23 cellular contexts compared by ENCODE assay signal in genomic region chr2:110804433-110804832, GRCh38.
DNase-seq lines count a peak whose midpoint lies in the region; ATAC-seq, FAIRE-seq and TF ChIP-seq lines count a peak whose summit lies in the region.
"Had no signal": no experiment of that assay in that cellular context is flagged by ENCODE, and none has a peak within 500 bp of the region (broad histone marks: within the 10 kb centered on the region; RNA-seq: fewer than 3 reads in every experiment).

No MANE protein-coding gene starts in this region.

- peak; percentile 89 for FAIRE-seq in GM12892 (lab: Jason Lieb, UNC)
- FAIRE-seq: HTR-8/SVneo had no signal

- no peak for TF ChIP-seq POLR2A in GM12892 (IDR thresholded peaks at IDR 0.05; ENCODE audit: low read depth, low read length)
- TF ChIP-seq POLR2A in testis (IDR thresholded peaks at IDR 0.05): no peak

- peaks cover 17% of the 10 kb centered on the region for H3K4me1 Mint-ChIP-seq in activated CD4-positive, alpha-beta T cell treated with anti-CD3 and anti-CD28 coated beads, Interleukin-2, amount 10 ng/mL, durations not matched to agents 24 days and 14 days
- H3K4me1 Mint-ChIP-seq in activated T-helper 17 cell treated with anti-CD3 and anti-CD28 coated beads, Interleukin-2, amount 50 U/mL, for 72 hours: peaks cover 16% of the 10 kb centered on the region
- H3K4me1 Mint-ChIP-seq in stimulated activated naive B cell treated with anti-CD40 and anti-IgM and Interleukin-4, amounts not matched to agents 10 μg/mL and 1 μg/mL and 100 μg/mL, for 72 hours: peaks cover 40 to 45% of the 10 kb centered on the region in 2 donors

- peaks cover 8% of the 10 kb centered on the region for H3K9me3 Mint-ChIP-seq in activated CD4-positive, alpha-beta T cell treated with anti-CD3 and anti-CD28 coated beads, Interleukin-2, amount 10 ng/mL, durations not matched to agents 24 days and 14 days
- H3K9me3 Mint-ChIP-seq in activated T-helper 17 cell treated with anti-CD3 and anti-CD28 coated beads, Interleukin-2, amount 50 U/mL, for 72 hours: no peaks in the 10 kb centered on the region
- H3K9me3 Mint-ChIP-seq in stimulated activated naive B cell treated with anti-CD40 and anti-IgM and Interleukin-4, amounts not matched to agents 10 μg/mL and 1 μg/mL and 100 μg/mL, for 72 hours: peaks cover 3 to 8% of the 10 kb centered on the region in 2 donors

- H3K9me3 ChIP-seq in testis: no peaks in the 10 kb centered on the region
- H3K9me3 ChIP-seq: BE2C, Peyer's patch had no signal

- H3K4me3 Mint-ChIP-seq in activated CD4-positive, alpha-beta T cell treated with anti-CD3 and anti-CD28 coated beads, Interleukin-2, amount 10 ng/mL, durations not matched to agents 24 days and 14 days: peak overlapping the region; percentile 12
- H3K4me3 Mint-ChIP-seq in activated T-helper 17 cell treated with anti-CD3 and anti-CD28 coated beads, Interleukin-2, amount 50 U/mL, for 72 hours: peak overlapping the region; percentile 66
- H3K4me3 Mint-ChIP-seq in stimulated activated naive B cell treated with anti-CD40 and anti-IgM and Interleukin-4, amounts not matched to agents 10 μg/mL and 1 μg/mL and 100 μg/mL, for 72 hours: peak overlapping the region; percentile 52 to 68
- H3K4me3 Mint-ChIP-seq: CD4-positive, alpha-beta T cell; GM23338 had no signal

- no peaks in the 10 kb centered on the region for H3K36me3 ChIP-seq in testis (ENCODE audit: low read depth, missing control alignments)
- H3K36me3 ChIP-seq: BE2C, HAP-1, Peyer's patch had no signal

- peaks cover 1% of the 10 kb centered on the region for H3K36me3 Mint-ChIP-seq in activated CD4-positive, alpha-beta T cell treated with anti-CD3 and anti-CD28 coated beads, Interleukin-2, amount 10 ng/mL, durations not matched to agents 24 days and 14 days (ENCODE audit: low read depth)
- H3K36me3 Mint-ChIP-seq in activated T-helper 17 cell treated with anti-CD3 and anti-CD28 coated beads, Interleukin-2, amount 50 U/mL, for 72 hours (ENCODE audit: low read depth): no peaks in the 10 kb centered on the region
- H3K36me3 Mint-ChIP-seq in stimulated activated naive B cell treated with anti-CD40 and anti-IgM and Interleukin-4, amounts not matched to agents 10 μg/mL and 1 μg/mL and 100 μg/mL, for 72 hours: peaks cover 1 to 3% of the 10 kb centered on the region in 2 donors

- ATAC-seq in activated T-helper 17 cell treated with anti-CD3 and anti-CD28 coated beads, Interleukin-2, amount 50 U/mL, for 72 hours (replicated peaks): no peak
- ATAC-seq in stimulated activated naive B cell treated with anti-CD40 and anti-IgM and Interleukin-4, amounts not matched to agents 10 μg/mL and 1 μg/mL and 100 μg/mL, for 72 hours (replicated peaks): no peak
- ATAC-seq: GM23338 had no signal

- WGBS in testis, 2 donors: 90 to 92% methylated on average over 3 of the region's 3 CpGs

- H3K4me3 ChIP-seq in testis: no peak overlapping the region
- H3K4me3 ChIP-seq: GM23338, HAP-1, Peyer's patch had no signal

- peaks cover 58% of the 10 kb centered on the region for H3K27me3 Mint-ChIP-seq in activated CD4-positive, alpha-beta T cell treated with anti-CD3 and anti-CD28 coated beads, Interleukin-2, amount 10 ng/mL, durations not matched to agents 24 days and 14 days
- H3K27me3 Mint-ChIP-seq in activated T-helper 17 cell treated with anti-CD3 and anti-CD28 coated beads, Interleukin-2, amount 50 U/mL, for 72 hours: peaks cover 21% of the 10 kb centered on the region
- H3K27me3 Mint-ChIP-seq in stimulated activated naive B cell treated with anti-CD40 and anti-IgM and Interleukin-4, amounts not matched to agents 10 μg/mL and 1 μg/mL and 100 μg/mL, for 72 hours: peaks cover 45 to 64% of the 10 kb centered on the region in 2 donors

- no peak overlapping the region for H3K27ac ChIP-seq in testis
- H3K27ac ChIP-seq: KMS-11, Peyer's patch had no signal

- intact Hi-C loops in activated CD4-positive, alpha-beta T cell treated with anti-CD3 and anti-CD28 coated beads, Interleukin-2, amount 10 ng/mL, durations not matched to agents 24 days and 14 days (cut with micrococcal nuclease): loop anchor here (2.0 to 10.0 kb wide), 4 partner anchors 56 to 400 kb away; no protein-coding TSS in a partner anchor
- intact Hi-C loops in testis (cut with DNase I; ENCODE audit: low total_unique reads): no loop called here

- no peak overlapping the region for H3K27ac Mint-ChIP-seq in activated CD4-positive, alpha-beta T cell treated with anti-CD3 and anti-CD28 coated beads, Interleukin-2, amount 10 ng/mL, durations not matched to agents 24 days and 14 days
- peak overlapping the region; percentile 78 for H3K27ac Mint-ChIP-seq in activated T-helper 17 cell treated with anti-CD3 and anti-CD28 coated beads, Interleukin-2, amount 50 U/mL, for 72 hours
- H3K27ac Mint-ChIP-seq in stimulated activated naive B cell treated with anti-CD40 and anti-IgM and Interleukin-4, amounts not matched to agents 10 μg/mL and 1 μg/mL and 100 μg/mL, for 72 hours: no peak overlapping the region
- H3K27ac Mint-ChIP-seq: CD4-positive, alpha-beta T cell; GM23338 had no signal

- TF ChIP-seq CTCF in testis (IDR thresholded peaks at IDR 0.05): no peak

- no peaks in the 10 kb centered on the region for H3K27me3 ChIP-seq in testis
- H3K27me3 ChIP-seq: BE2C, Peyer's patch had no signal

- H3K4me1 ChIP-seq in testis: no peaks in the 10 kb centered on the region
- H3K4me1 ChIP-seq: BE2C, HAP-1, Peyer's patch had no signal

- no peak for DNase-seq in activated CD4-positive, alpha-beta T cell treated with anti-CD3 and anti-CD28 coated beads, Interleukin-2, amount 10 ng/mL, durations not matched to agents 24 days and 14 days
- DNase-seq in activated CD4-positive, alpha-beta T cell treated with anti-CD3 and anti-CD28 coated beads, Interleukin-2, amount 50 U/mL, for 1 hour: no peak
- DNase-seq in GM12892 (ENCODE audit: insufficient read length): no peak
- DNase-seq in stimulated activated naive B cell treated with anti-CD40 and anti-IgM and Interleukin-4, amounts not matched to agents 10 μg/mL and 1 μg/mL and 100 μg/mL, for 72 hours: no peak
- DNase-seq in testis: no peak
- no peak for DNase-seq in NCI-H187 (lab: John Stamatoyannopoulos, UW)
- DNase-seq: 8988T, BE2C, COR-L47, DMS79, NCI-H1105, NCI-H146, NCI-H2029 treated with DMSO at 0.1 percent for 48 hours, NCI-H345, NCI-H524 treated with DMSO at 0.1 percent for 48 hours, NCI-H82 had no signal

Comparison
In these comparisons a context has a peak if more than half of its experiments do, and no peak if none do; other contexts are left out.
1. H3K4me3 Mint-ChIP-seq: peak in every context shown above with its lines; median percentile 66 in activated T-helper 17 cell treated with anti-CD3 and anti-CD28 coated beads, Interleukin-2, amount 50 U/mL, for 72 hours; 60 in stimulated activated naive B cell treated with anti-CD40 and anti-IgM and Interleukin-4, amounts not matched to agents 10 μg/mL and 1 μg/mL and 100 μg/mL, for 72 hours; 12 in activated CD4-positive, alpha-beta T cell treated with anti-CD3 and anti-CD28 coated beads, Interleukin-2, amount 10 ng/mL, durations not matched to agents 24 days and 14 days.